Comparison of ENCODE assay signal across 8 cellular contexts in genomic region chr22:46735747-46736608, GRCh38. TPM values are rescaled to one million over a fixed set of nuclear protein-coding genes. Genes with fewer than 3 reads are reported as not detected.
A peak's percentile ranks its signal among the peaks of the same experiment; 100 is the strongest.
DNase-seq lines count a peak whose midpoint lies in the region; ATAC-seq and TF ChIP-seq lines count a peak whose summit lies in the region.

No MANE protein-coding gene starts in this region.

- POLR2A ChIA-PET in activated CD8-positive, alpha-beta T cell treated with anti-CD3 and anti-CD28 coated beads, Interleukin-2, amount 10 ng/mL, durations not matched to agents 7 days and 5 days (lab: Charles Lee), result interaction anchor here (0.6 to 1.1 kb wide), 4 partner anchors 13 to 172 kb away, joined by 3 to 9 read pairs (median 4); partner anchors contain the start of gene TBC1D22A

- peak overlapping the region; percentile 69 for H3K4me3 ChIP-seq in GM23248
- H3K4me3 ChIP-seq in iPS-18c (ENCODE audit: insufficient read depth, low read depth, low read length), result peak overlapping the region; percentile 24; the same call in 1 of the 2 replicates
- H3K4me3 ChIP-seq in spleen, result peak overlapping the region in 7 of 8 donors; percentile 81 to 98 (median 85)

- in situ Hi-C loops in GM23248 (cut with MboI), result no loop called here

- H3K9ac ChIP-seq in GM23248, result 0 out of 2 replicates have a peak overlapping the region, but pooled peaks have one; percentile 85

- H3K9me3 ChIP-seq in GM23248 (ENCODE audit: low read depth) (no peaks in the 10 kb centered on the region), iPS-18c (ENCODE audit: control insufficient read depth, insufficient read depth, low read length) (no peaks in the 10 kb centered on the region), spleen (no peaks in the 10 kb centered on the region)

- H4K20me1 ChIP-seq in GM23248 (ENCODE audit: insufficient read depth), result no peaks in the 10 kb centered on the region

- H3K27me3 Mint-ChIP-seq in activated CD8-positive, alpha-beta T cell treated with anti-CD3 and anti-CD28 coated beads, Interleukin-2, amount 10 ng/mL, durations not matched to agents 7 days and 5 days (ENCODE audit: low read depth), result no peaks in the 10 kb centered on the region

- intact Hi-C loops in spleen (cut with DNase I; ENCODE audit: low total_unique reads), result no loop called here

- TF ChIP-seq POLR2A in spleen (IDR thresholded peaks at IDR 0.05), result no peak

- peaks cover 22% of the 10 kb centered on the region for H3K4me1 ChIP-seq in GM23248 (ENCODE audit: insufficient read depth)
- peaks cover 40 to 87% (median 72%) of the 10 kb centered on the region in 6 donors for H3K4me1 ChIP-seq in spleen

- H3F3A ChIP-seq in GM23248 (ENCODE audit: insufficient read depth), result no peaks in the 10 kb centered on the region

- H3K79me2 ChIP-seq in GM23248 (ENCODE audit: insufficient read depth), result peaks cover 72% of the 10 kb centered on the region

- TF ChIP-seq CTCF in spleen (IDR thresholded peaks at IDR 0.05 in 8 of 11, conservative IDR thresholded peaks at IDR 0.05 in 3 of 11), result no peak

- H3K4me1 Mint-ChIP-seq in activated CD8-positive, alpha-beta T cell treated with anti-CD3 and anti-CD28 coated beads, Interleukin-2, amount 10 ng/mL, durations not matched to agents 7 days and 5 days (ENCODE audit: low read depth), result peaks cover 54% of the 10 kb centered on the region

- 68 to 76% methylated on average over 13 of the region's 13 CpGs for WGBS in GM23248 (ENCODE audit: low coverage in 1 of 2, low lambda C conversion rate in 2 of 2, missing lambda C conversion rate in 2 of 2), 2 experiments
- WGBS in spleen, 5 donors, result 58 to 71% (median 60%) methylated on average over 11 to 13 of the region's 13 CpGs

- H3K27ac ChIP-seq in GM23248 (no peak overlapping the region), spleen (peak overlapping the region; percentile 15 to 97 (median 92))

- peak overlapping the region; percentile 100 for H3K4me3 Mint-ChIP-seq in activated CD8-positive, alpha-beta T cell treated with anti-CD3 and anti-CD28 coated beads, Interleukin-2, amount 10 ng/mL, durations not matched to agents 7 days and 5 days

- H3K27me3 ChIP-seq in GM23248 (replicated peaks; ENCODE audit: insufficient read depth) (no peaks in the 10 kb centered on the region), spleen (replicated peaks in 1 of 7) (no peaks in the 10 kb centered on the region)

- H3K9me2 ChIP-seq in GM23248 (ENCODE audit: insufficient read depth), result no peaks in the 10 kb centered on the region

- no peak overlapping the region for H2AFZ ChIP-seq in GM23248

- H3K4me2 ChIP-seq in GM23248 (ENCODE audit: unreplicated experiment), result peak overlapping the region; percentile 84

- no peak for ATAC-seq in activated CD8-positive, alpha-beta T cell treated with anti-CD3 and anti-CD28 coated beads, Interleukin-2, amount 10 ng/mL, durations not matched to agents 7 days and 5 days

- H3K9me3 Mint-ChIP-seq in activated CD8-positive, alpha-beta T cell treated with anti-CD3 and anti-CD28 coated beads, Interleukin-2, amount 10 ng/mL, durations not matched to agents 7 days and 5 days (ENCODE audit: insufficient read depth), result no peaks in the 10 kb centered on the region

- H3K36me3 Mint-ChIP-seq in activated CD8-positive, alpha-beta T cell treated with anti-CD3 and anti-CD28 coated beads, Interleukin-2, amount 10 ng/mL, durations not matched to agents 7 days and 5 days (ENCODE audit: low read depth), result peaks cover 38% of the 10 kb centered on the region

- H3K27ac Mint-ChIP-seq in activated CD8-positive, alpha-beta T cell treated with anti-CD3 and anti-CD28 coated beads, Interleukin-2, amount 10 ng/mL, durations not matched to agents 7 days and 5 days, result peak overlapping the region; percentile 98

- CTCF ChIA-PET in activated CD8-positive, alpha-beta T cell treated with anti-CD3 and anti-CD28 coated beads, Interleukin-2, amount 10 ng/mL, durations not matched to agents 7 days and 5 days (lab: Charles Lee), result interaction anchor here (0.9 to 2.0 kb wide), 4 partner anchors 13 to 173 kb away, joined by 3 to 9 read pairs (median 8); no protein-coding TSS in a partner anchor

- DNase-seq in GM23248 (peak; percentile 30), spleen (no peak), NOMO-1 treated with dmso at 0.1 percent for 144 hours (lab: John Stamatoyannopoulos, UW; ENCODE audit: unreplicated experiment) (no peak), Ammon's horn (ENCODE audit: low spot score) (no peak), NCI-H510A treated with DMSO at 0.1 percent for 48 hours (lab: John Stamatoyannopoulos, UW) (no peak), cerebellum (ENCODE audit: low spot score) (no peak)
- no peak for DNase-seq in activated CD8-positive, alpha-beta T cell treated with anti-CD3 and anti-CD28 coated beads, Interleukin-2, amount 10 ng/mL, durations not matched to agents 7 days and 5 days

- H3K36me3 ChIP-seq in GM23248 (ENCODE audit: low read depth) (no peaks in the 10 kb centered on the region), spleen (peaks cover 0 to 13% (median 8%) of the 10 kb centered on the region in 6 donors)

RNA-seq across cellular contexts. Expression of gene CERK, which starts 2.1 kb away (rescaled TPM):
- total RNA-seq in GM23248 (2014; rRNA removed; shearing (Covaris generic)), result 45.1 and 45.4 TPM in 2 replicates
- polyA plus RNA-seq in GM23248 (2016; fragmentation: Nextera tagmentation; extraction: Ambion mirVana) (24.3 and 25.3 TPM in 2 replicates), spleen (10 to 100 TPM; 13.7 to 17.1 (median 14.5) TPM)
- 10 to 100 TPM; 61.1 to 65.6 TPM for total RNA-seq in activated CD8-positive, alpha-beta T cell treated with anti-CD3 and anti-CD28 coated beads, Interleukin-2, amount 10 ng/mL, durations not matched to agents 7 days and 5 days
- total RNA-seq in spleen (10 to 100 TPM; 31.3 to 47.1 (median 40.6) TPM), cerebellum (49.4 TPM)

RNA-seq across cellular contexts. Expression of gene TBC1D22A, which starts 26.5 kb away (rescaled TPM):
- 12.3 and 13.3 TPM in 2 replicates for total RNA-seq in GM23248 (2014; rRNA removed; shearing (Covaris generic))
- 16.9 and 17.9 TPM in 2 replicates for polyA plus RNA-seq in GM23248 (2016; fragmentation: Nextera tagmentation; extraction: Ambion mirVana)
- total RNA-seq in activated CD8-positive, alpha-beta T cell treated with anti-CD3 and anti-CD28 coated beads, Interleukin-2, amount 10 ng/mL, durations not matched to agents 7 days and 5 days, result 10 to 100 TPM; 34.1 to 38.7 TPM
- 10 to 100 TPM; 40.1 to 66.9 (median 54.8) TPM for total RNA-seq in spleen
- polyA plus RNA-seq in spleen, result 10 to 100 TPM; 17.2 to 34.0 (median 25.9) TPM
- total RNA-seq in cerebellum, result 8.2 TPM

Comparison
In these comparisons a context has a peak if more than half of its experiments do, and no peak if none do; other contexts are left out.
1. H3K4me3 ChIP-seq: peak in every context shown above with its lines; median percentile 85 in spleen; 69 in GM23248; 24 in iPS-18c.